In genomic region chr2:144939590-144939989, GRCh38 we compare ENCODE assay signal across 14 cellular contexts.
"Had no signal": no experiment of that assay in that cellular context is flagged by ENCODE, and none has a peak within 500 bp of the region (broad histone marks: within the 10 kb centered on the region; RNA-seq: fewer than 3 reads in every experiment).

No MANE protein-coding gene starts in this region.

- H3K9me3 ChIP-seq: esophagus squamous epithelium, heart left ventricle, suprapubic skin, upper lobe of right lung had no signal

- H3K36me3 ChIP-seq: esophagus squamous epithelium, heart left ventricle, suprapubic skin, upper lobe of right lung had no signal

- H3K4me3 ChIP-seq: esophagus squamous epithelium, heart left ventricle, suprapubic skin, upper lobe of right lung had no signal

- ATAC-seq: heart left ventricle, left ventricle myocardium superior, right cardiac atrium, upper lobe of right lung had no signal

- H3K27ac ChIP-seq: esophagus squamous epithelium, suprapubic skin, upper lobe of right lung had no signal

- H3K27me3 ChIP-seq: esophagus squamous epithelium, heart left ventricle, suprapubic skin, upper lobe of right lung had no signal

- DNase-seq: activated CD4-positive, alpha-beta T cell treated with anti-CD3 and anti-CD28 coated beads, Interleukin-2, amount 50 U/mL, for 48 hours; activated CD4-positive, CD25-positive, alpha-beta regulatory T cell treated with anti-CD3 and anti-CD28 coated beads, Interleukin-2, amount 50 U/mL, for 72 hours; activated gamma-delta T cell; activated T-cell treated with anti-CD3 and anti-CD28 coated beads, Interleukin-2, amount 50 U/mL, for 48 hours; esophagus squamous epithelium; foreskin melanocyte; heart left ventricle; left ventricle myocardium superior; right cardiac atrium; stimulated activated CD4-positive, alpha-beta T cell treated with anti-CD3 and anti-CD28 coated beads, Interleukin-1b, Interleukin-23, amount 100 ng/mL, for 48 hours; stimulated activated naive CD4-positive, alpha-beta T cell; T-helper 9 cell; upper lobe of right lung had no signal
